In genomic region chr19:47296036-47296435, GRCh38 we compare ENCODE assay signal across 8 cellular contexts.
A peak's percentile ranks its signal among the peaks of the same experiment; 100 is the strongest.
DNase-seq lines count a peak whose midpoint lies in the region; ATAC-seq lines count a peak whose summit lies in the region.

No MANE protein-coding gene starts in this region.

- H3K27me3 ChIP-seq in HAP-1 (ENCODE audit: low read depth): no peaks in the 10 kb centered on the region

- no peaks in the 10 kb centered on the region for H3K4me1 ChIP-seq in HAP-1

- DNase-seq in AG20443 (ENCODE audit: low spot score) (peak; percentile 80), HAP-1 (ENCODE audit: low spot score in 2 of 2) (peak; percentile 79 to 93), NCI-H345 treated with DMSO at 0.1 percent for 48 hours (lab: John Stamatoyannopoulos, UW; ENCODE audit: unreplicated experiment) (peak; percentile 58), caudate nucleus (lab: John Stamatoyannopoulos, UW) (peak in 41 of 61 donors; percentile 4 to 80 (median 27)), kidney glomerular epithelial cell (lab: John Stamatoyannopoulos, UW) (peak; percentile 70)
- peak; percentile 85 for DNase-seq in stimulated activated CD4-positive, alpha-beta T cell treated with anti-CD3 and anti-CD28 coated beads, Interleukin-2, amount 100 ng/mL, for 48 hours

- ATAC-seq in activated CD4-positive, CD25-positive, alpha-beta regulatory T cell treated with anti-CD3 and anti-CD28 coated beads, Interleukin-2, amount 50 U/mL, for 24 hours: peak; percentile 83 to 97
- ATAC-seq in GM21528 (IDR thresholded peaks at IDR 0.05; ENCODE audit: low FRiP score, unreplicated experiment): no peak

- H3K4me3 ChIP-seq in HAP-1: no peak overlapping the region

- no peaks in the 10 kb centered on the region for H3K36me3 ChIP-seq in HAP-1 (replicated peaks)

- no peaks in the 10 kb centered on the region for H3K9me3 ChIP-seq in HAP-1

- in situ Hi-C loops in HAP-1 (cut with MboI; ENCODE audit: low sequenced_read_pairs): loop anchor here (10.0 kb wide), 2 partner anchors 99 to 399 kb away; no protein-coding TSS in a partner anchor

- H3K27ac ChIP-seq in caudate nucleus (ENCODE audit: low read depth, low read length): no peak overlapping the region

Comparison
In these comparisons a context has a peak if more than half of its experiments do, and no peak if none do; other contexts are left out.
1. DNase-seq: peak in every context shown above with its lines; median percentile 86 in HAP-1; 85 in stimulated activated CD4-positive, alpha-beta T cell treated with anti-CD3 and anti-CD28 coated beads, Interleukin-2, amount 100 ng/mL, for 48 hours; 80 in AG20443; 70 in kidney glomerular epithelial cell; 58 in NCI-H345 treated with DMSO at 0.1 percent for 48 hours; 27 in caudate nucleus.